In genomic region chr9:21989440-21990189, GRCh38 we compare ENCODE assay signal across 13 cellular contexts. TPM values are rescaled to one million over a fixed set of nuclear protein-coding genes. Genes with fewer than 3 reads are reported as not detected.
DNase-seq lines count a peak whose midpoint lies in the region; ATAC-seq and TF ChIP-seq lines count a peak whose summit lies in the region.
"Had no signal": no experiment of that assay in that cellular context is flagged by ENCODE, and none has a peak within 500 bp of the region (broad histone marks: within the 10 kb centered on the region; RNA-seq: fewer than 3 reads in every experiment).

No MANE protein-coding gene starts in this region.

- no peak for TF ChIP-seq RAD21 in IMR-90 (IDR thresholded peaks at IDR 0.05; ENCODE audit: low read length)

- H3K9me1 ChIP-seq in IMR-90 (ENCODE audit: insufficient read depth, low read length), result no peaks in the 10 kb centered on the region

- no peak overlapping the region for H4K91ac ChIP-seq in IMR-90 (ENCODE audit: insufficient read depth, low read depth, low read length)

- no peaks in the 10 kb centered on the region for H3K79me2 ChIP-seq in neural progenitor cell (ENCODE audit: low read depth)

- DNase-seq in DMS79 (lab: John Stamatoyannopoulos, UW) (peak; percentile 62), IMR-90 (no peak), endodermal cell (peak; percentile 67), neural progenitor cell (ENCODE audit: low spot score) (peak; percentile 58), right atrium auricular region (ENCODE audit: low spot score) (no peak), NOMO-1 (lab: John Stamatoyannopoulos, UW; ENCODE audit: unreplicated experiment in 2 of 2) (no peak)
- DNase-seq in activated T-cell treated with anti-CD3 and anti-CD28 coated beads, Interleukin-2, amount 50 U/mL, for 1 hour, result no peak
- DNase-seq: activated CD4-positive, alpha-beta T cell treated with anti-CD3 and anti-CD28 coated beads for 36 hours; body of pancreas; stimulated activated CD4-positive, alpha-beta T cell treated with anti-CD3 and anti-CD28 coated beads, Interleukin-2, amount 100 ng/mL, for 48 hours had no signal

- H3K4me3 ChIP-seq in IMR-90 (ENCODE audit: insufficient read depth, low read depth, low read length) (no peak overlapping the region), endodermal cell (ENCODE audit: low read length) (no peak overlapping the region), neural progenitor cell (no peak overlapping the region), right atrium auricular region (no peak overlapping the region)
- H3K4me3 ChIP-seq: body of pancreas had no signal

- H3K56ac ChIP-seq in IMR-90 (ENCODE audit: extremely low read depth, insufficient read depth, low read length), result no peak overlapping the region

- peaks cover 11 to 22% of the 10 kb centered on the region in 2 experiments for H3K79me1 ChIP-seq in IMR-90 (ENCODE audit: low read depth in 1 of 2, low read length in 2 of 2)

- intact Hi-C loops in IMR-90 (cut with micrococcal nuclease), result loop anchor here (10.0 kb wide), 1 partner anchor 435 kb away; no protein-coding TSS in a partner anchor

- peak overlapping the region; percentile 20; the same call in 1 of the 2 replicates for H2BK20ac ChIP-seq in IMR-90 (ENCODE audit: low read depth, low read length)

- in situ Hi-C loops in IMR-90 (cut with MboI; ENCODE audit: low sequenced_read_pairs), result loop anchor here (10.0 to 25.0 kb wide), 2 partner anchors 245 to 402 kb away; no protein-coding TSS in a partner anchor

- H3K4me1 ChIP-seq in IMR-90 (ENCODE audit: control insufficient read depth, insufficient read depth, low read length) (peaks cover 8% of the 10 kb centered on the region), endodermal cell (ENCODE audit: control insufficient read depth, insufficient read depth, low read length) (no peaks in the 10 kb centered on the region), neural progenitor cell (peaks cover 6% of the 10 kb centered on the region), right atrium auricular region (peaks cover 0 to 7% of the 10 kb centered on the region in 2 donors)

- peak overlapping the region; percentile 43 for H3K4me3 Mint-ChIP-seq in endodermal cell
- peak overlapping the region; percentile 48 for H3K4me3 Mint-ChIP-seq in neural progenitor cell
- H3K4me3 Mint-ChIP-seq: activated CD4-positive, alpha-beta T cell treated with anti-CD3 and anti-CD28 coated beads for 36 hours; stimulated activated memory B cell treated with anti-CD40 and anti-IgM and Interleukin-4, amounts not matched to agents 10 μg/mL and 1 μg/mL and 100 μg/mL, for 72 hours had no signal

- H2AFZ ChIP-seq in IMR-90 (replicated peaks; ENCODE audit: low read length, poor library complexity) (peak overlapping the region; percentile 80), neural progenitor cell (replicated peaks) (no peak overlapping the region)

- peaks cover 4% of the 10 kb centered on the region; the same call in 1 of the 2 replicates for H3K9me3 ChIP-seq in IMR-90 (ENCODE audit: control insufficient read depth, insufficient read depth, low read length)
- no peaks in the 10 kb centered on the region for H3K9me3 ChIP-seq in endodermal cell (ENCODE audit: control insufficient read depth, low read length)
- H3K9me3 ChIP-seq in neural progenitor cell (ENCODE audit: low read depth), result no peaks in the 10 kb centered on the region
- H3K9me3 ChIP-seq in right atrium auricular region, result no peaks in the 10 kb centered on the region
- H3K9me3 ChIP-seq: body of pancreas had no signal

- WGBS in IMR-90 (ENCODE audit: extremely low coverage in 2 of 2, insufficient read length in 1 of 2), 2 experiments, result 53% methylated on average over 19 of the region's 35 CpGs; no CpG with 5 or more reads in 1 of the 2 experiments
- 17 to 39% methylated on average over 15 to 35 of the region's 35 CpGs for WGBS in endodermal cell (ENCODE audit: insufficient coverage in 1 of 2, insufficient read length in 1 of 2), 2 experiments

- no peak overlapping the region for H2AK5ac ChIP-seq in IMR-90 (ENCODE audit: low read depth, low read length)

- CTCF ChIA-PET in IMR-90 (lab: Yijun Ruan, JAX), result interaction anchor here (0.5 kb wide), 1 partner anchor 1555 kb away, joined by 3 read pairs; no protein-coding TSS in a partner anchor

- H2BK5ac ChIP-seq in IMR-90 (ENCODE audit: low read depth, low read length, poor library complexity, severe bottlenecking), result no peak overlapping the region

- H3K27me3 Mint-ChIP-seq in endodermal cell (ENCODE audit: insufficient read depth) (peaks cover 91% of the 10 kb centered on the region), neural progenitor cell (ENCODE audit: insufficient read depth, low read depth) (peaks cover 59% of the 10 kb centered on the region)

- H3K27ac ChIP-seq in IMR-90 (ENCODE audit: insufficient read depth, low read length) (no peak overlapping the region), endodermal cell (ENCODE audit: low read depth, low read length) (no peak overlapping the region), neural progenitor cell (no peak overlapping the region), right atrium auricular region (no peak overlapping the region)
- H3K27ac ChIP-seq: BLaER1 treated with 17β-estradiol and CSF1 and Interleukin-3, amounts not matched to agents 10 nM and 100 nM; body of pancreas had no signal

- H3K27ac Mint-ChIP-seq in endodermal cell, result no peak overlapping the region
- H3K27ac Mint-ChIP-seq in neural progenitor cell, result no peak overlapping the region
- H3K27ac Mint-ChIP-seq: activated CD4-positive, alpha-beta T cell treated with anti-CD3 and anti-CD28 coated beads for 36 hours; stimulated activated memory B cell treated with anti-CD40 and anti-IgM and Interleukin-4, amounts not matched to agents 10 μg/mL and 1 μg/mL and 100 μg/mL, for 72 hours had no signal

- peak overlapping the region; percentile 25; the same call in 1 of the 2 replicates for H3K4ac ChIP-seq in IMR-90 (ENCODE audit: low read depth, low read length)

- H3K9me3 Mint-ChIP-seq in endodermal cell (no peaks in the 10 kb centered on the region), neural progenitor cell (peaks cover 3% of the 10 kb centered on the region)
- H3K9me3 Mint-ChIP-seq: stimulated activated memory B cell treated with anti-CD40 and anti-IgM and Interleukin-4, amounts not matched to agents 10 μg/mL and 1 μg/mL and 100 μg/mL, for 72 hours had no signal

- dilution Hi-C loops in IMR-90 (cut with HindIII; ENCODE audit: low sequenced_read_pairs, unreplicated experiment), result no loop called here

- peak overlapping the region; percentile 85 for H4K5ac ChIP-seq in IMR-90 (ENCODE audit: low read depth, low read length)

- H3K18ac ChIP-seq in IMR-90 (ENCODE audit: low read depth, low read length), result no peak overlapping the region; the same call in 1 of the 2 replicates

- H3K23ac ChIP-seq in IMR-90 (ENCODE audit: low read depth, low read length), result peak overlapping the region; percentile 78

- no peak overlapping the region for H2BK15ac ChIP-seq in IMR-90 (ENCODE audit: low read depth, low read length)

- TF ChIP-seq CTCF in IMR-90 (conservative IDR thresholded peaks at IDR 0.05; ENCODE audit: low read depth, low read length) (no peak), endodermal cell (conservative IDR thresholded peaks at IDR 0.05) (no peak), neural progenitor cell (IDR thresholded peaks at IDR 0.05) (no peak), right atrium auricular region (IDR thresholded peaks at IDR 0.05) (no peak)

- H3K4me2 ChIP-seq in IMR-90 (ENCODE audit: low read depth, low read length), result peak overlapping the region; percentile 92
- no peak overlapping the region for H3K4me2 ChIP-seq in neural progenitor cell

- BruUV-seq in IMR-90 (replicated peaks; lab: Mats Ljungman, UMichigan), result no TSS peak

- H4K20me1 ChIP-seq in IMR-90 (ENCODE audit: insufficient read depth, low read length), result no peaks in the 10 kb centered on the region
- peaks cover 60% of the 10 kb centered on the region for H4K20me1 ChIP-seq in neural progenitor cell (ENCODE audit: low read depth)

- no peaks in the 10 kb centered on the region; the same call in 1 of the 2 replicates for H3K36me3 ChIP-seq in IMR-90 (ENCODE audit: control insufficient read depth, insufficient read depth, low read length)
- no peaks in the 10 kb centered on the region for H3K36me3 ChIP-seq in endodermal cell (ENCODE audit: control insufficient read depth, insufficient read depth, low read length)
- no peaks in the 10 kb centered on the region for H3K36me3 ChIP-seq in neural progenitor cell
- H3K36me3 ChIP-seq in right atrium auricular region, result no peaks in the 10 kb centered on the region

- H3K36me3 Mint-ChIP-seq in endodermal cell (ENCODE audit: low read depth) (no peaks in the 10 kb centered on the region), neural progenitor cell (no peaks in the 10 kb centered on the region)

- ATAC-seq in IMR-90 (ENCODE audit: low read depth) (no peak), GM18867 (IDR thresholded peaks at IDR 0.05; ENCODE audit: unreplicated experiment) (no peak)
- ATAC-seq: activated CD4-positive, alpha-beta T cell treated with anti-CD3 and anti-CD28 coated beads for 36 hours; body of pancreas; stimulated activated memory B cell treated with anti-CD40 and anti-IgM and Interleukin-4, amounts not matched to agents 10 μg/mL and 1 μg/mL and 100 μg/mL, for 72 hours had no signal

- H3K14ac ChIP-seq in IMR-90 (replicated peaks; ENCODE audit: low read depth, low read length), result 0 out of 2 replicates have a peak overlapping the region, but pooled peaks have one; percentile 62

- peaks cover 12% of the 10 kb centered on the region for H3K4me1 Mint-ChIP-seq in endodermal cell
- H3K4me1 Mint-ChIP-seq in neural progenitor cell, result peaks cover 15% of the 10 kb centered on the region

- H3F3A ChIP-seq in neural progenitor cell (ENCODE audit: low read depth), result peaks cover 24% of the 10 kb centered on the region

- POLR2A ChIA-PET in IMR-90 (lab: Charles Lee; ENCODE audit: unreplicated experiment), result no interaction called here

- H2BK120ac ChIP-seq in IMR-90 (ENCODE audit: low read depth, low read length), result peak overlapping the region; percentile 46; the same call in 1 of the 2 replicates

- peak overlapping the region; percentile 66 to 73; a peak in 2 of 4 replicates for H4K8ac ChIP-seq in IMR-90 (ENCODE audit: low read depth in 2 of 2, low read length in 2 of 2)

- H3K9ac ChIP-seq in IMR-90 (ENCODE audit: low read depth, low read length) (no peak overlapping the region), endodermal cell (ENCODE audit: extremely low read depth, low read length, poor library complexity, severe bottlenecking) (no peak overlapping the region), neural progenitor cell (no peak overlapping the region)
- H3K9ac ChIP-seq: BLaER1 treated with 17β-estradiol and CSF1 and Interleukin-3, amounts not matched to agents 10 nM and 100 nM had no signal

- peak overlapping the region; percentile 50 for H2AK9ac ChIP-seq in IMR-90 (replicated peaks; ENCODE audit: low read depth, low read length, poor library complexity)

- TF ChIP-seq POLR2A in IMR-90 (IDR thresholded peaks at IDR 0.05; ENCODE audit: low read depth, low read length), result no peak

- H3K27me3 ChIP-seq in IMR-90 (ENCODE audit: control insufficient read depth, insufficient read depth, low read length) (no peaks in the 10 kb centered on the region), endodermal cell (ENCODE audit: control insufficient read depth, insufficient read depth, low read length, poor library complexity, severe bottlenecking) (peaks cover 96% of the 10 kb centered on the region), neural progenitor cell (peaks cover 100% of the 10 kb centered on the region), right atrium auricular region (peaks cover 0 to 39% of the 10 kb centered on the region in 2 donors)

RNA-seq across cellular contexts. Expression of gene CDKN2A, which starts 4.6 kb away (rescaled TPM):
- 11.3 and 17.5 TPM in 2 replicates for total RNA-seq in IMR-90 (2012; rRNA removed)
- 75.3 and 143 TPM in 2 replicates for polyA plus RNA-seq in IMR-90 (2012; rRNA removed)
- polyA plus RNA-seq in IMR-90 (2012; cell fraction: cytosol; rRNA removed), result 94.9 and 145 TPM in 2 replicates
- polyA plus RNA-seq in IMR-90 (2012; cell fraction: nucleus; rRNA removed; ENCODE audit: low replicate concordance), result 55.5 and 101 TPM in 2 replicates
- 1 to 10 TPM; 1.9 to 6.7 TPM for total RNA-seq in endodermal cell
- 2.1 TPM for polyA plus RNA-seq in endodermal cell (2013, experiment 1 of 2)
- polyA plus RNA-seq in endodermal cell (2013, experiment 2 of 2), result 3.9 TPM
- not detected in 2 replicates for total RNA-seq in neural progenitor cell (ENCODE audit: low replicate concordance)
- total RNA-seq in right atrium auricular region, result 1 to 10 TPM in 1 of 2 donors, not detected in 1; 1.3 TPM

RNA-seq across cellular contexts. Expression of gene CDKN2B-AS1, which starts 5.0 kb away (rescaled TPM):
- total RNA-seq in IMR-90 (2012; rRNA removed) (1.1 and 1.7 TPM in 2 replicates), endodermal cell (not detected), neural progenitor cell (ENCODE audit: low replicate concordance) (not detected in 2 replicates), right atrium auricular region (not detected)
- 0.70 and 1.0 TPM in 2 replicates for polyA plus RNA-seq in IMR-90 (2012; rRNA removed)
- polyA plus RNA-seq in IMR-90 (2012; cell fraction: cytosol; rRNA removed), result 0.12 and 0.25 TPM in 2 replicates
- polyA plus RNA-seq in IMR-90 (2012; cell fraction: nucleus; rRNA removed; ENCODE audit: low replicate concordance), result 0.82 and 7.2 TPM in 2 replicates
- polyA plus RNA-seq in endodermal cell (2013, experiment 1 of 2), result 0.61 TPM
- 0.37 TPM for polyA plus RNA-seq in endodermal cell (2013, experiment 2 of 2)

RNA-seq across cellular contexts. Expression of gene CDKN2B, which starts 19.5 kb away (rescaled TPM):
- total RNA-seq in IMR-90 (2012; rRNA removed) (3.6 and 5.6 TPM in 2 replicates), endodermal cell (10 to 100 TPM in 1 of 2 donors, 1 to 10 TPM in 1; 4.5 to 11.4 TPM), neural progenitor cell (ENCODE audit: low replicate concordance) (0.06 and 0.07 TPM in 2 replicates), right atrium auricular region (1 to 10 TPM; 2.5 to 3.9 TPM)
- polyA plus RNA-seq in IMR-90 (2012; rRNA removed), result 7.3 and 8.2 TPM in 2 replicates
- 4.0 and 5.4 TPM in 2 replicates for polyA plus RNA-seq in IMR-90 (2012; cell fraction: cytosol; rRNA removed)
- polyA plus RNA-seq in IMR-90 (2012; cell fraction: nucleus; rRNA removed; ENCODE audit: low replicate concordance), result 20.4 and 30.8 TPM in 2 replicates
- 2.3 TPM for polyA plus RNA-seq in endodermal cell (2013, experiment 1 of 2)
- polyA plus RNA-seq in endodermal cell (2013, experiment 2 of 2), result 4.1 TPM
- total RNA-seq: activated CD4-positive, alpha-beta T cell treated with anti-CD3 and anti-CD28 coated beads for 36 hours had no signal

Comparison
In these comparisons a context has a peak if more than half of its experiments do, and no peak if none do; other contexts are left out.
1. DNase-seq: peak in DMS79 (single experiment), endodermal cell (single experiment) and neural progenitor cell (single experiment); none in IMR-90 (single experiment), activated T-cell treated with anti-CD3 and anti-CD28 coated beads, Interleukin-2, amount 50 U/mL, for 1 hour (single experiment), right atrium auricular region (single experiment) and NOMO-1 (0 of 2).